Comparison of ENCODE assay signal across 20 cellular contexts in the genomic region with DNA sequence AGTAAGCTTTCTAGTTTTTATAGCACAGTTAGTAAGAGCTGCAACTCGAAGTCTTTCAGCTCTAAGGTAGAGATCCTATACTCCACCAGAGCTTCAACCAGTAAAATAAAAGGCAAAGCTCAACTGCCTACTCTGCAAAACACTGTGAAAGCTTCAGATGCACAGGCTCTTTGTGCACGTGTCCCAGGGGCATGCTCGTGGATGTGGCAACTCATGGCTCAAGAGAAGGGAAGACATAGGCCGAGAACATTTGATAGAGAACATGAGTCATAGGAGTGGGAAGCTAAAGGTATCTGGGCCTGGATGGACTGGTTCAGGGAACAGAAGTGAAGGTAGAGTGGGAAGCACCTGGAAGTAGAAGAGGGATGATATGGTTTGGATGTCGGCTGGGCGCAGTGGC. TPM values are rescaled to one million over a fixed set of nuclear protein-coding genes. Genes with fewer than 3 reads are reported as not detected.
A peak's percentile ranks its signal among the peaks of the same experiment; 100 is the strongest.
DNase-seq lines count a peak whose midpoint lies in the region; ATAC-seq and TF ChIP-seq lines count a peak whose summit lies in the region.
"Had no signal": no experiment of that assay in that cellular context is flagged by ENCODE, and none has a peak within 500 bp of the region (broad histone marks: within the 10 kb centered on the region; RNA-seq: fewer than 3 reads in every experiment).

No MANE protein-coding gene starts in this region.

- H3K9me3 ChIP-seq in right atrium auricular region, result no peaks in the 10 kb centered on the region
- peaks cover 3% of the 10 kb centered on the region for H3K9me3 ChIP-seq in trophoblast cell (ENCODE audit: insufficient read depth, low read depth, low read length)
- no peaks in the 10 kb centered on the region for H3K9me3 ChIP-seq in effector memory CD4-positive, alpha-beta T cell (ENCODE audit: control insufficient read depth, low read length)
- H3K9me3 ChIP-seq in BE2C, result no peaks in the 10 kb centered on the region
- H3K9me3 ChIP-seq: A549, BLaER1 had no signal

- WGBS in trophoblast cell (ENCODE audit: extremely low coverage, insufficient coverage, insufficient read length), result no CpG with 5 or more reads among the region's 6 CpGs

- no peaks in the 10 kb centered on the region for H3K36me3 ChIP-seq in right atrium auricular region
- no peaks in the 10 kb centered on the region for H3K36me3 ChIP-seq in trophoblast cell (ENCODE audit: control insufficient read depth in 1 of 2, insufficient read depth in 2 of 2, low read length in 2 of 2)
- no peaks in the 10 kb centered on the region for H3K36me3 ChIP-seq in effector memory CD4-positive, alpha-beta T cell (ENCODE audit: control insufficient read depth, insufficient read depth, low read length)
- no peaks in the 10 kb centered on the region for H3K36me3 ChIP-seq in BE2C
- H3K36me3 ChIP-seq: BLaER1 had no signal

- H3K4me1 ChIP-seq in right atrium auricular region, result no peaks in the 10 kb centered on the region
- no peaks in the 10 kb centered on the region for H3K4me1 ChIP-seq in trophoblast cell (ENCODE audit: control insufficient read depth in 1 of 2, insufficient read depth in 2 of 2, low read length in 2 of 2)
- no peaks in the 10 kb centered on the region for H3K4me1 ChIP-seq in effector memory CD4-positive, alpha-beta T cell (ENCODE audit: control insufficient read depth, insufficient read depth, low read length, poor library complexity, severe bottlenecking)
- no peaks in the 10 kb centered on the region for H3K4me1 ChIP-seq in BE2C
- H3K4me1 ChIP-seq: A549, BLaER1 had no signal

- H2AK5ac ChIP-seq in trophoblast cell (ENCODE audit: low read length), result no peak overlapping the region

- H3K4me3 ChIP-seq in right atrium auricular region, result no peak overlapping the region
- H3K4me3 ChIP-seq in fibroblast of pulmonary artery (replicated peaks; ENCODE audit: low read depth, low read length), result no peak overlapping the region
- no peak overlapping the region for H3K4me3 ChIP-seq in trophoblast cell (ENCODE audit: low read depth, low read length)
- no peak overlapping the region for H3K4me3 ChIP-seq in effector memory CD4-positive, alpha-beta T cell (ENCODE audit: insufficient read depth, low read depth, low read length, poor library complexity, severe bottlenecking)
- H3K4me3 ChIP-seq in BE2C (ENCODE audit: low read depth, low read length), result no peak overlapping the region
- H3K4me3 ChIP-seq: A549, BLaER1 had no signal

- no peaks in the 10 kb centered on the region for H3K79me2 ChIP-seq in trophoblast cell (ENCODE audit: control insufficient read depth, insufficient read depth, low read length, poor library complexity)

- no peak overlapping the region for H3K23ac ChIP-seq in trophoblast cell (ENCODE audit: low read length)

- no peak overlapping the region for H2BK120ac ChIP-seq in trophoblast cell (ENCODE audit: insufficient read depth, low read length, poor library complexity)

- no peak for ATAC-seq in left ventricle myocardium superior
- ATAC-seq: A549, PC-3 had no signal

- H4K12ac ChIP-seq in trophoblast cell (ENCODE audit: low read depth, low read length), result no peak overlapping the region

- no peak overlapping the region for H3K9ac ChIP-seq in trophoblast cell (ENCODE audit: low read length)
- H3K9ac ChIP-seq: BLaER1 had no signal

- H3K18ac ChIP-seq in trophoblast cell (ENCODE audit: low read length), result no peak overlapping the region

- no peaks in the 10 kb centered on the region for H3K79me1 ChIP-seq in trophoblast cell (ENCODE audit: low read length)

- DNase-seq in right atrium auricular region (ENCODE audit: low spot score) (peak; percentile 46), left ventricle myocardium superior (no peak), amniotic epithelial cell (ENCODE audit: low read depth) (peak; percentile 60), fibroblast of pulmonary artery (ENCODE audit: low read depth) (peak; percentile 24), trophoblast cell (peak; percentile 53 to 74), BE2C (no peak), SHP77 treated with DMSO at 0.1 percent for 48 hours (lab: John Stamatoyannopoulos, UW) (no peak)
- no peak for DNase-seq in effector memory CD4-positive, alpha-beta T cell
- DNase-seq: CD4-positive, alpha-beta memory T cell; MV-4-11; NCI-H1417 treated with DMSO at 0.1 percent for 48 hours; NCI-H187 treated with DMSO at 0.1 percent for 48 hours; NCI-H345; NCI-H524 treated with DMSO at 0.1 percent for 48 hours; PC-3; RPMI8226 had no signal

- H3K14ac ChIP-seq in trophoblast cell (ENCODE audit: low read length), result no peak overlapping the region

- H3K27ac ChIP-seq in right atrium auricular region, result no peak overlapping the region
- no peak overlapping the region for H3K27ac ChIP-seq in trophoblast cell (ENCODE audit: low read depth, low read length)
- no peak overlapping the region for H3K27ac ChIP-seq in effector memory CD4-positive, alpha-beta T cell (ENCODE audit: insufficient read depth, low read length, poor library complexity, severe bottlenecking)
- H3K27ac ChIP-seq: A549, BLaER1 had no signal

- intact Hi-C loops in left ventricle myocardium superior (cut with micrococcal nuclease), result no loop called here

- H3K4me2 ChIP-seq in trophoblast cell (ENCODE audit: low read length), result no peak overlapping the region
- H3K4me2 ChIP-seq: A549, BLaER1 had no signal

- H2AFZ ChIP-seq in trophoblast cell (ENCODE audit: insufficient read depth, low read length, poor library complexity), result no peak overlapping the region

- TF ChIP-seq CTCF in right atrium auricular region (IDR thresholded peaks at IDR 0.05) (no peak), fibroblast of pulmonary artery (IDR thresholded peaks at IDR 0.05; ENCODE audit: low read length, missing control alignments) (no peak), BE2C (IDR thresholded peaks at IDR 0.05; ENCODE audit: low read depth, low read length) (no peak)

- no peak overlapping the region for H4K91ac ChIP-seq in trophoblast cell (ENCODE audit: low read depth, low read length)

- H4K8ac ChIP-seq in trophoblast cell (ENCODE audit: low read depth, low read length), result no peak overlapping the region

- no peak overlapping the region for H3K4ac ChIP-seq in trophoblast cell (ENCODE audit: low read depth, low read length)

- no peak overlapping the region for H2BK5ac ChIP-seq in trophoblast cell (ENCODE audit: low read depth, low read length, poor library complexity)

- no peak overlapping the region for H2BK12ac ChIP-seq in trophoblast cell (ENCODE audit: low read length)

- H3K27me3 ChIP-seq in right atrium auricular region (no peaks in the 10 kb centered on the region), trophoblast cell (ENCODE audit: insufficient read depth, low read length) (peaks cover 5% of the 10 kb centered on the region), BE2C (peaks cover 12% of the 10 kb centered on the region)
- no peaks in the 10 kb centered on the region for H3K27me3 ChIP-seq in effector memory CD4-positive, alpha-beta T cell (replicated peaks; ENCODE audit: control insufficient read depth, insufficient read depth, low read length, poor library complexity, severe bottlenecking)

RNA-seq across cellular contexts. Expression of gene AVPR1B, which starts 5.7 kb away (rescaled TPM):
- total RNA-seq in right atrium auricular region (not detected), left ventricle myocardium superior (not detected)
- polyA plus RNA-seq in trophoblast cell (2013), result not detected in 2 replicates
- polyA plus RNA-seq in BE2C (2012; ENCODE audit: insufficient read depth, insufficient read length, low read depth), result not detected
- total RNA-seq: CD4-positive, alpha-beta memory T cell; H4; SK-MEL-5 had no signal
- polyA plus RNA-seq: A549; CD4-positive, alpha-beta memory T cell had no signal

RNA-seq across cellular contexts. Expression of gene RHEX, which starts 58.6 kb away (rescaled TPM):
- not detected for total RNA-seq in right atrium auricular region
- total RNA-seq in left ventricle myocardium superior, result 1.0 TPM
- not detected in 2 replicates for polyA plus RNA-seq in trophoblast cell (2013)
- polyA plus RNA-seq in BE2C (2012; ENCODE audit: insufficient read depth, insufficient read length, low read depth), result not detected
- total RNA-seq: H4, PC-3, SK-MEL-5 had no signal
- polyA plus RNA-seq: A549 had no signal

Comparison
In these comparisons a context has a peak if more than half of its experiments do, and no peak if none do; other contexts are left out.
1. DNase-seq: peak in right atrium auricular region (single experiment), amniotic epithelial cell (single experiment), fibroblast of pulmonary artery (single experiment) and trophoblast cell (2 of 2); none in left ventricle myocardium superior (single experiment), effector memory CD4-positive, alpha-beta T cell (0 of 3), BE2C (single experiment) and SHP77 treated with DMSO at 0.1 percent for 48 hours (single experiment).